ENCODE assay signal across 20 cellular contexts in the genomic region with DNA sequence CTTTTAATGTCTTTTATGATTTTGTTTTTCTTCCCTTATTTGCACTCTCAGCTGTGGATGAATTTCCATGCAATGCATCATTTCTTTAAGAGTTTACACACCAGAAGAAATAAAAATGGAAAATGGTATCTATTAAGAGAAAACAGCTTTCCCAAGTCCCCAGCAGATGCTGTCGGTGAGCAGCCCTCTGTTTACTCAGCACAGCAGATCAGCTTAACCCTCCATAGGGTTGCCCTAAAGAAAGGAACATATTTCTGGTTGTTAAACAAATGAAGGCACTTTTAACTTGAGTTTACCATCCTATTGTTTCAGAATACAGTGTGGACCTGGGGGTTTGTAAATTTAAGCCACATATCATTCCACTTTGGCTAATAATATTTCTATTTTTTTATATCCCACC.
"Had no signal": no experiment of that assay in that cellular context is flagged by ENCODE, and none has a peak within 500 bp of the region (broad histone marks: within the 10 kb centered on the region; RNA-seq: fewer than 3 reads in every experiment).

No MANE protein-coding gene starts in this region.

- H3K36me3 Mint-ChIP-seq: activated naive CD8-positive, alpha-beta T cell; type B pancreatic cell had no signal

- DNase-seq: activated CD4-positive, alpha-beta T cell treated with anti-CD3 and anti-CD28 coated beads for 36 hours; activated CD4-positive, alpha-beta T cell treated with anti-CD3 and anti-CD28 coated beads, Interleukin-2, amount 50 U/mL, for 48 hours; activated T-cell treated with anti-CD3 and anti-CD28 coated beads for 4 hours; amniotic stem cell; dermis blood vessel endothelial cell; left colon; midbrain; ovary; psoas muscle; right cardiac atrium; stimulated activated CD4-positive, alpha-beta T cell treated with anti-CD3 and anti-CD28 coated beads, Interleukin-15, amount 100 ng/mL, for 24 hours; stimulated activated CD4-positive, alpha-beta T cell treated with anti-CD3 and anti-CD28 coated beads, Interleukin-4, amount 100 ng/mL, for 1 hour; stomach; testis had no signal

- H3K4me1 Mint-ChIP-seq: activated CD4-positive, alpha-beta T cell treated with anti-CD3 and anti-CD28 coated beads for 36 hours; neural crest cell had no signal

- H3K9me3 Mint-ChIP-seq: neural crest cell, type B pancreatic cell had no signal

- H3K9me3 ChIP-seq: ovary, psoas muscle, stomach, testis had no signal

- H3K4me3 ChIP-seq: cardiac muscle cell, lung, ovary, psoas muscle, stomach, testis had no signal

- H3K36me3 ChIP-seq: cardiac muscle cell, ovary, stomach had no signal

- H3K27me3 ChIP-seq: cardiac muscle cell, ovary, stomach, testis had no signal

- H3K27ac Mint-ChIP-seq: activated CD4-positive, alpha-beta T cell treated with anti-CD3 and anti-CD28 coated beads for 36 hours; activated naive CD8-positive, alpha-beta T cell; activated T-helper 1 cell treated with anti-CD3 and anti-CD28 coated beads, Interleukin-12 subunit alpha, Interleukin-12 subunit beta, Interleukin-2, Interleukin-4 antibody, amounts not matched to agents 30 ng/mL and 10 ng/mL and 1 ng/mL, durations not matched to agents 14 hours and 24 hours and 36 hours; type B pancreatic cell had no signal

- H3K4me3 Mint-ChIP-seq: activated CD4-positive, alpha-beta T cell treated with anti-CD3 and anti-CD28 coated beads for 36 hours; activated naive CD8-positive, alpha-beta T cell; activated T-helper 1 cell treated with anti-CD3 and anti-CD28 coated beads, Interleukin-12 subunit alpha, Interleukin-12 subunit beta, Interleukin-2, Interleukin-4 antibody, amounts not matched to agents 30 ng/mL and 10 ng/mL and 1 ng/mL, durations not matched to agents 14 hours and 24 hours and 36 hours; neural crest cell; type B pancreatic cell had no signal

- H3K4me1 ChIP-seq: psoas muscle, stomach, testis had no signal

- H3K27me3 Mint-ChIP-seq: activated CD4-positive, alpha-beta T cell treated with anti-CD3 and anti-CD28 coated beads for 36 hours; activated naive CD8-positive, alpha-beta T cell; type B pancreatic cell had no signal

- H3K27ac ChIP-seq: cardiac muscle cell, ovary, psoas muscle, stomach, testis had no signal

- ATAC-seq: activated CD4-positive, alpha-beta T cell treated with anti-CD3 and anti-CD28 coated beads for 36 hours; left colon; psoas muscle; right cardiac atrium had no signal
